Comparison of ENCODE assay signal across 8 cellular contexts in genomic region chr10:48306265-48306869, GRCh38. TPM values are rescaled to one million over a fixed set of nuclear protein-coding genes. Genes with fewer than 3 reads are reported as not detected.
A peak's percentile ranks its signal among the peaks of the same experiment; 100 is the strongest.
DNase-seq lines count a peak whose midpoint lies in the region; ATAC-seq and TF ChIP-seq lines count a peak whose summit lies in the region.

Gene MAPK8 (plus strand): TSS chr10:48306677. CDS start chr10:48401661, 94,984 bp downstream.

- DNase-seq in GM12865 (ENCODE audit: low read depth): peak; percentile 97
- DNase-seq in NCI-H128 (lab: John Stamatoyannopoulos, UW; ENCODE audit: unreplicated experiment): peak; percentile 77
- DNase-seq in SW 1271 (lab: John Stamatoyannopoulos, UW): peak; percentile 68 to 74
- DNase-seq in activated naive CD8-positive, alpha-beta T cell treated with anti-CD3 and anti-CD28 coated beads, Interleukin-2, amount 50 U/mL, for 16 hours (ENCODE audit: low read depth, low spot score): peak; percentile 87
- peak; percentile 96 for DNase-seq in Right ventricle myocardium superior
- peak; percentile 80 to 94 for DNase-seq in tibial artery

- peak; percentile 85 for ATAC-seq in HG02759 (IDR thresholded peaks at IDR 0.05; ENCODE audit: unreplicated experiment)
- ATAC-seq in Right ventricle myocardium superior (ENCODE audit: poor library complexity): peak; percentile 95

- H3K9ac ChIP-seq in parathyroid adenoma: peak within 1 kb of the TSS; percentile 87

- H3K4me1 ChIP-seq in parathyroid adenoma (peaks cover 3% of the 10 kb centered on the region), tibial artery (peaks cover 0 to 19% (median 10%) of the 10 kb centered on the region in 4 donors)

- H3K79me2 ChIP-seq in parathyroid adenoma: peaks cover 30% of the 10 kb centered on the region

- peak within 1 kb of the TSS; percentile 86 for H3K4me2 ChIP-seq in parathyroid adenoma (ENCODE audit: low read length)

- H3K9me3 ChIP-seq in parathyroid adenoma (ENCODE audit: control insufficient read depth, low read length): no peaks in the 10 kb centered on the region
- H3K9me3 ChIP-seq in tibial artery: no peaks in the 10 kb centered on the region

- H3K27me3 ChIP-seq in parathyroid adenoma (ENCODE audit: control insufficient read depth, insufficient read depth, low read length): no peaks in the 10 kb centered on the region
- no peaks in the 10 kb centered on the region for H3K27me3 ChIP-seq in tibial artery

- H2AFZ ChIP-seq in parathyroid adenoma: peak within 1 kb of the TSS; percentile 90

- H3K36me3 ChIP-seq in parathyroid adenoma (ENCODE audit: control insufficient read depth, insufficient read depth, low read length): no peaks in the 10 kb centered on the region
- H3K36me3 ChIP-seq in tibial artery: no peaks in the 10 kb centered on the region

- intact Hi-C loops in Right ventricle myocardium superior (cut with DNase I) (no loop called here), tibial artery (cut with DNase I; ENCODE audit: low total_unique reads) (no loop called here)

- no peak for TF ChIP-seq CTCF in GM12865 (IDR thresholded peaks at IDR 0.05; ENCODE audit: insufficient read depth, low read depth, low read length, missing control alignments)
- TF ChIP-seq CTCF in parathyroid adenoma (IDR thresholded peaks at IDR 0.05): no peak
- TF ChIP-seq CTCF in tibial artery (IDR thresholded peaks at IDR 0.05): no peak

- H3K4me3 ChIP-seq in GM12865 (ENCODE audit: low read depth, low read length) (peak within 1 kb of the TSS; percentile 92), parathyroid adenoma (ENCODE audit: low read depth, low read length) (peak within 1 kb of the TSS; percentile 77), tibial artery (peak within 1 kb of the TSS; percentile 89 to 100)

- peak within 1 kb of the TSS; percentile 86 for H3K27ac ChIP-seq in parathyroid adenoma
- H3K27ac ChIP-seq in tibial artery: peak within 1 kb of the TSS; percentile 96

RNA-seq across cellular contexts. Expression of gene MAPK8, which starts in this region (rescaled TPM):
- 30.6 TPM for total RNA-seq in Right ventricle myocardium superior

Comparison
In these comparisons a context has a peak if more than half of its experiments do, and no peak if none do; other contexts are left out.
1. Peak in every context shown above with its lines: DNase-seq, ATAC-seq, H3K4me3 ChIP-seq and H3K27ac ChIP-seq.